Comparison of ENCODE assay signal across 1 cellular context in the genomic region with DNA sequence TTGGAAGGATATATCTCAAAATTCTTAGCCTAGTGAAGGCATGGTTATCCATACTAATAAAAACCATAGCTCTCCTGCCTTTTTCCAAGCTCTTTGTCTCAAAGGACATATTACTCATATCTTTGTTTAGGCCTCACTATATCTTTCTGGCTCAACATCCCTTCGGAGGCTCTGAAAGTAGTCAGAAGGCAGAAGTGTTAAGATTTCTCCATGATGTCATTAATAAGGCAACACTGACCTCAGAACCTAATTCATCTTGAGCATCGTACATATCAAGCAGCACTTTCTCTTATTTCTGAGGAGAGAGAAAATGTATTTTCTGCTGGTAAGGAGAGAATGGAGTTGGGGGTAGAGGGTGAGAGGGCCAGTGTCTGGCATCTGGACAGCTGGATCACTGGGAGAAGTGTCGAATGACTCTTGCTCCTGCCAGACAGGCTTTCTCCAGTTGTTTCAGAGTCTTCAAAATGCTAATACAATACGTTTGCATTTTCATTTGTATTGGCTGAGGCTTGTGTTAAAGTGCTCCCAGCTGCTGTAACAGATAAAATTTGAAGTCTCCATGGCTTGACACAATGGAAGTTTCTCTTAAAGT.
TF ChIP-seq lines count a peak whose summit lies in the region.

No MANE protein-coding gene starts in this region.

TF ChIP-seq in IMR-90, 13 proteins besides CTCF, POLR2A, EP300 and RAD21:
- TF ChIP-seq MAZ (IDR thresholded peaks at IDR 0.05; ENCODE audit: borderline replicate concordance, low read depth, low read length) (no peak), BHLHE40 (IDR thresholded peaks at IDR 0.05; ENCODE audit: low read depth, low read length) (no peak), RFX5 (IDR thresholded peaks at IDR 0.05; ENCODE audit: low read depth, low read length) (no peak), SMC3 (IDR thresholded peaks at IDR 0.05; ENCODE audit: low read depth, low read length) (no peak), CEBPB (IDR thresholded peaks at IDR 0.05; ENCODE audit: low read depth, low read length) (no peak), NFE2L2 (IDR thresholded peaks at IDR 0.05; ENCODE audit: low read depth, low read length) (no peak)
- TF ChIP-seq, protein P1, sequence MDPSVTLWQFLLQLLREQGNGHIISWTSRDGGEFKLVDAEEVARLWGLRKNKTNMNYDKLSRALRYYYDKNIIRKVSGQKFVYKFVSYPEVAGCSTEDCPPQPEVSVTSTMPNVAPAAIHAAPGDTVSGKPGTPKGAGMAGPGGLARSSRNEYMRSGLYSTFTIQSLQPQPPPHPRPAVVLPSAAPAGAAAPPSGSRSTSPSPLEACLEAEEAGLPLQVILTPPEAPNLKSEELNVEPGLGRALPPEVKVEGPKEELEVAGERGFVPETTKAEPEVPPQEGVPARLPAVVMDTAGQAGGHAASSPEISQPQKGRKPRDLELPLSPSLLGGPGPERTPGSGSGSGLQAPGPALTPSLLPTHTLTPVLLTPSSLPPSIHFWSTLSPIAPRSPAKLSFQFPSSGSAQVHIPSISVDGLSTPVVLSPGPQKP (IDR thresholded peaks at IDR 0.05; ENCODE audit: borderline replicate concordance, low read depth, low read length): no peak
